14 cellular contexts compared by ENCODE assay signal in the genomic region with DNA sequence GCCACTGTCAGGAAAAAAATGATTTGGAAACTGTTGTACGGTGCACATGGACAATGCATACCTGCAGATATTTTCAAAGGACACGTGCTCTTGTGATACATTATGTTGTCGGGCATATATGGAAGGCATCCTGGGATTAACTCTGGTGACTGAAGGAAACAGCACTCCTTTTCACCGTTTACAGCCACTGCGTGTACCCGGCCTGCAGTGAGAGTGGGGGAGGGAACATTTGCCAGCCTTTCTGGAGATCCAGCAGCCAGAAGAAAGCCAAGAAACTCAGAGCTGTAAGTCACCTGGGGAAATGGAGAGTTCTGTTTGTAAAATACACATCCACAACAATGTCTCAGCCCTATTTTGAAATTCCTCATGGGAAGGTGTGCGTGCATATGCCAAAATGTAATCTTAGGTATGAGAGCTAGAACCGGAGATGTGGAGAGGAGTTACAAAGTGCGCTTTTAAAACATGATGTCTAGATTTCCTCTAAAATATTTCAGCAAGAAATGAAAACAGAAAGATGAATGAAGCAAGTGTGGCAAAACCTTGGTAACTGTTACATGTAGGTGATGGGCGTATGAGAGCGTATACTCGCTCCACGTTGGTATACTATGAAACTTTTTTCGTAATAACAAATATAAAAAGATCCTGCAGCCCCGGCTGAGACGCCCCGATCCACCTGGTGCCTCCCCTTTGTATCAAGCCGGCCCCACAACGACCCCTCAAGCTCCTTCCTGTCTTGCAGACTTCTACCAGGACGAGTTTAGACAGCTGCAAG. TPM values are rescaled to one million over a fixed set of nuclear protein-coding genes. Genes with fewer than 3 reads are reported as not detected.
DNase-seq lines count a peak whose midpoint lies in the region; ATAC-seq and TF ChIP-seq lines count a peak whose summit lies in the region.
"Had no signal": no experiment of that assay in that cellular context is flagged by ENCODE, and none has a peak within 500 bp of the region (broad histone marks: within the 10 kb centered on the region; RNA-seq: fewer than 3 reads in every experiment).

No MANE protein-coding gene starts in this region.

- no peak for TF ChIP-seq CTCF in RWPE1 (conservative IDR thresholded peaks at IDR 0.05; ENCODE audit: low read depth)

- peak overlapping the region; percentile 47 for H3K27ac Mint-ChIP-seq in activated naive CD8-positive, alpha-beta T cell
- no peak overlapping the region for H3K27ac Mint-ChIP-seq in activated naive CD8-positive, alpha-beta T cell treated with anti-CD3 and anti-CD28 coated beads, Interleukin-2, amount 50 U/mL, for 24 hours
- no peak overlapping the region for H3K27ac Mint-ChIP-seq in T-helper 17 cell
- H3K27ac Mint-ChIP-seq: stimulated activated effector memory CD8-positive, alpha-beta T cell treated with anti-CD3 and anti-CD28 coated beads, Interleukin-12 subunit alpha, Interleukin-12 subunit beta, amount 100 ng/mL, for 72 hours had no signal

- H3K36me3 Mint-ChIP-seq in activated naive CD8-positive, alpha-beta T cell, result peaks cover 2% of the 10 kb centered on the region
- no peaks in the 10 kb centered on the region for H3K36me3 Mint-ChIP-seq in activated naive CD8-positive, alpha-beta T cell treated with anti-CD3 and anti-CD28 coated beads, Interleukin-2, amount 50 U/mL, for 24 hours (ENCODE audit: low read depth)
- peaks cover 6% of the 10 kb centered on the region for H3K36me3 Mint-ChIP-seq in T-helper 17 cell (ENCODE audit: low read depth)

- H3K27ac ChIP-seq in stomach smooth muscle (ENCODE audit: low read length) (peak overlapping the region; percentile 24), RWPE1 (no peak overlapping the region), right cardiac atrium (ENCODE audit: low read length) (no peak overlapping the region)
- H3K27ac ChIP-seq: body of pancreas, foreskin keratinocyte had no signal

- H3K4me1 ChIP-seq in iPS-15b (ENCODE audit: control insufficient read depth, insufficient read depth, low read length), result no peaks in the 10 kb centered on the region
- H3K4me1 ChIP-seq in stomach smooth muscle (ENCODE audit: control insufficient read depth, insufficient read depth, low read length), result peaks cover 34% of the 10 kb centered on the region
- no peaks in the 10 kb centered on the region for H3K4me1 ChIP-seq in right cardiac atrium (ENCODE audit: control insufficient read depth, insufficient read depth, low read length)
- H3K4me1 ChIP-seq: foreskin keratinocyte had no signal

- 7% methylated on average over 20 of the region's 20 CpGs for WGBS in right cardiac atrium

- H3K4me1 Mint-ChIP-seq in activated naive CD8-positive, alpha-beta T cell (ENCODE audit: low read depth), result peaks cover 37% of the 10 kb centered on the region
- peaks cover 29% of the 10 kb centered on the region for H3K4me1 Mint-ChIP-seq in activated naive CD8-positive, alpha-beta T cell treated with anti-CD3 and anti-CD28 coated beads, Interleukin-2, amount 50 U/mL, for 24 hours
- peaks cover 28% of the 10 kb centered on the region for H3K4me1 Mint-ChIP-seq in T-helper 17 cell

- H3K4me3 ChIP-seq in iPS-15b (ENCODE audit: low read depth, low read length), result peak overlapping the region; percentile 1
- H3K4me3 ChIP-seq in stomach smooth muscle (ENCODE audit: low read length in 2 of 2), result peak overlapping the region; percentile 1 to 76
- H3K4me3 ChIP-seq in right cardiac atrium (ENCODE audit: low read length), result no peak overlapping the region
- H3K4me3 ChIP-seq: body of pancreas had no signal

- peak overlapping the region; percentile 72 for H3K4me3 Mint-ChIP-seq in activated naive CD8-positive, alpha-beta T cell
- H3K4me3 Mint-ChIP-seq in activated naive CD8-positive, alpha-beta T cell treated with anti-CD3 and anti-CD28 coated beads, Interleukin-2, amount 50 U/mL, for 24 hours, result no peak overlapping the region
- H3K4me3 Mint-ChIP-seq in T-helper 17 cell, result peak overlapping the region; percentile 71
- H3K4me3 Mint-ChIP-seq: stimulated activated effector memory CD8-positive, alpha-beta T cell treated with anti-CD3 and anti-CD28 coated beads, Interleukin-12 subunit alpha, Interleukin-12 subunit beta, amount 100 ng/mL, for 72 hours had no signal

- peaks cover 43% of the 10 kb centered on the region for H3K27me3 Mint-ChIP-seq in activated naive CD8-positive, alpha-beta T cell
- peaks cover 74% of the 10 kb centered on the region for H3K27me3 Mint-ChIP-seq in activated naive CD8-positive, alpha-beta T cell treated with anti-CD3 and anti-CD28 coated beads, Interleukin-2, amount 50 U/mL, for 24 hours
- H3K27me3 Mint-ChIP-seq in T-helper 17 cell, result peaks cover 59% of the 10 kb centered on the region

- CTCF ChIA-PET in RWPE1 (lab: Yijun Ruan, JAX), result interaction anchor here (0.6 to 1.3 kb wide), 14 partner anchors 10 to 584 kb away, joined by 3 to 6 read pairs (median 3); no protein-coding TSS in a partner anchor

- POLR2A ChIA-PET in RWPE1 (lab: Yijun Ruan, JAX; ENCODE audit: low non-redundant PET), result no interaction called here

- H3K36me3 ChIP-seq in iPS-15b (ENCODE audit: control insufficient read depth, insufficient read depth, low read length) (no peaks in the 10 kb centered on the region), stomach smooth muscle (ENCODE audit: control insufficient read depth in 2 of 2, insufficient read depth in 2 of 2, low read length in 2 of 2) (no peaks in the 10 kb centered on the region)

- no peaks in the 10 kb centered on the region for H3K9me3 Mint-ChIP-seq in activated naive CD8-positive, alpha-beta T cell (ENCODE audit: low read depth)
- no peaks in the 10 kb centered on the region for H3K9me3 Mint-ChIP-seq in activated naive CD8-positive, alpha-beta T cell treated with anti-CD3 and anti-CD28 coated beads, Interleukin-2, amount 50 U/mL, for 24 hours
- H3K9me3 Mint-ChIP-seq: stimulated activated effector memory CD8-positive, alpha-beta T cell treated with anti-CD3 and anti-CD28 coated beads, Interleukin-12 subunit alpha, Interleukin-12 subunit beta, amount 100 ng/mL, for 72 hours had no signal

- DNase-seq in activated naive CD8-positive, alpha-beta T cell treated with anti-CD3 and anti-CD28 coated beads, Interleukin-2, amount 50 U/mL, for 24 hours, result no peak
- DNase-seq in T-helper 17 cell (no peak), RWPE1 (ENCODE audit: low spot score) (no peak), right cardiac atrium (no peak), SW 1271 (lab: John Stamatoyannopoulos, UW) (no peak)
- DNase-seq: effector CD4-positive, alpha-beta T cell; foreskin keratinocyte; NCI-H187 treated with DMSO at 0.1 percent for 48 hours; stimulated activated CD4-positive, alpha-beta T cell treated with anti-CD3 and anti-CD28 coated beads, Interleukin-2, amount 100 ng/mL, for 48 hours had no signal

- intact Hi-C loops in right cardiac atrium (cut with DNase I), result loop anchor here (2.0 to 10.0 kb wide), 5 partner anchors 456 to 789 kb away; no protein-coding TSS in a partner anchor

- H3K9ac ChIP-seq in iPS-15b (ENCODE audit: low read depth, low read length) (no peak overlapping the region), stomach smooth muscle (ENCODE audit: low read length in 2 of 2) (peak overlapping the region in 1 of 2 donors; percentile 47)

- ATAC-seq in activated naive CD8-positive, alpha-beta T cell treated with anti-CD3 and anti-CD28 coated beads, Interleukin-2, amount 50 U/mL, for 24 hours, result no peak
- ATAC-seq in T-helper 17 cell (no peak), right cardiac atrium (no peak)

- H3K27me3 ChIP-seq in iPS-15b (ENCODE audit: control insufficient read depth, insufficient read depth, low read length) (peaks cover 95% of the 10 kb centered on the region), stomach smooth muscle (ENCODE audit: control insufficient read depth in 1 of 2, insufficient read depth in 2 of 2, low read length in 2 of 2) (peaks cover 12 to 20% of the 10 kb centered on the region in 2 donors), right cardiac atrium (ENCODE audit: control insufficient read depth, insufficient read depth) (peaks cover 5% of the 10 kb centered on the region)

- H3K9me3 ChIP-seq in T-helper 17 cell (ENCODE audit: control insufficient read depth, low read length, poor library complexity, severe bottlenecking) (no peaks in the 10 kb centered on the region), iPS-15b (ENCODE audit: control insufficient read depth, insufficient read depth, low read length) (no peaks in the 10 kb centered on the region), stomach smooth muscle (ENCODE audit: control insufficient read depth in 2 of 2, low read length in 2 of 2) (no peaks in the 10 kb centered on the region), right cardiac atrium (ENCODE audit: control insufficient read depth, low read length) (no peaks in the 10 kb centered on the region)
- H3K9me3 ChIP-seq: body of pancreas had no signal

RNA-seq across cellular contexts. Expression of gene FOXF2, which starts 8.6 kb away (rescaled TPM):
- total RNA-seq in T-helper 17 cell (not detected), right cardiac atrium (under 1 TPM in 3 of 4 donors, not detected in 1; 0.31 to 0.78 (median 0.53) TPM)
- 0.43 TPM for polyA plus RNA-seq in right cardiac atrium
